ENCODE assay signal across 35 cellular contexts in genomic region chr11:36689442-36689841, GRCh38.
"Had no signal": no experiment of that assay in that cellular context is flagged by ENCODE, and none has a peak within 500 bp of the region (broad histone marks: within the 10 kb centered on the region; RNA-seq: fewer than 3 reads in every experiment).

No MANE protein-coding gene starts in this region.

- DNase-seq: Kasumi-1, MG63, MM.1S, MV-4-11, NCI-H1048, NCI-H1092, NCI-H1092 treated with DMSO at 0.1 percent for 48 hours, NCI-H1105, NCI-H1105 treated with DMSO at 0.1 percent for 48 hours, NCI-H1417, NCI-H1417 treated with DMSO at 0.1 percent for 48 hours, NCI-H1436, NCI-H1436 treated with DMSO at 0.1 percent for 48 hours, NCI-H146, NCI-H1694, NCI-H1694 treated with DMSO at 0.1 percent for 48 hours, NCI-H187, NCI-H187 treated with DMSO at 0.1 percent for 48 hours, NCI-H1930, NCI-H2029, NCI-H2029 treated with DMSO at 0.1 percent for 48 hours, NCI-H2081, NCI-H2081 treated with DMSO at 0.1 percent for 48 hours, NCI-H2107, NCI-H2171, NCI-H2171 treated with DMSO at 0.1 percent for 48 hours, NCI-H2227 treated with DMSO at 0.1 percent for 48 hours, NCI-H226, NCI-H345, NCI-H446, NCI-H446 treated with DMSO at 0.1 percent for 48 hours, NCI-H510A, NCI-H510A treated with DMSO at 0.1 percent for 48 hours, NCI-H524, NCI-H524 treated with DMSO at 0.1 percent for 48 hours had no signal

- H3K9me3 ChIP-seq: MG63 had no signal

- H3K4me3 ChIP-seq: MG63 had no signal

- H3K36me3 ChIP-seq: MG63 had no signal
